ENCODE assay signal across 13 cellular contexts in the genomic region with DNA sequence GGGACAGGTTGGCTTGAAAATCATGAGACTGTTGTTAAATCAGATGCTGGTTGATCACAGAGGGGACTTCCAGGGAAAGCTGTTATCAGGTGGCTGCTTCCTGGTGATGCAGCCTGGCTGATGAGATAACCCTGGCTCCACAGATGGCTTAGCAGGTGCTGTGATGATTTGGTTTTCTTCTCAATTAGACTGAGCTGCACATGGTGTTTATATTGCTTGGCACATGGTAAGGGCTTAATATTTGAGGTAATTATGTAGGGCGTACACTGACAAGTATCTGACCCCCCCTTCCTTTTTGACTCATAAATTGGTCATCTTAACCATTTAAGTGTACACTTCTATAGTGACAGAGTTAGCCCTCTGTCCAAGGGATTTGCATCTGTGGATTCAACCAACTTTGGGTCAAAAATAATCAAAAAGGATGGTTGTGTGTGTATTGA. TPM values are rescaled to one million over a fixed set of nuclear protein-coding genes. Genes with fewer than 3 reads are reported as not detected.
DNase-seq lines count a peak whose midpoint lies in the region; ATAC-seq and TF ChIP-seq lines count a peak whose summit lies in the region.
"Had no signal": no experiment of that assay in that cellular context is flagged by ENCODE, and none has a peak within 500 bp of the region (broad histone marks: within the 10 kb centered on the region; RNA-seq: fewer than 3 reads in every experiment).

No MANE protein-coding gene starts in this region.

- no peak for TF ChIP-seq CTCF in coronary artery (IDR thresholded peaks at IDR 0.05)

- ATAC-seq in activated T-cell treated with anti-CD3 and anti-CD28 coated beads, Interleukin-2, amount 50 U/mL, for 4 hours: peak; percentile 6 to 20
- ATAC-seq in HG03520 (IDR thresholded peaks at IDR 0.05; ENCODE audit: unreplicated experiment): no peak

- no peaks in the 10 kb centered on the region for H3K27me3 Mint-ChIP-seq in activated T-cell treated with anti-CD3 and anti-CD28 coated beads, Interleukin-2, amount 50 U/mL, for 4 hours (ENCODE audit: low read depth)
- H3K27me3 Mint-ChIP-seq: stimulated activated naive B cell treated with anti-CD40 and anti-IgM and Interleukin-4, amounts not matched to agents 10 μg/mL and 1 μg/mL and 100 μg/mL, for 72 hours had no signal

- no peak overlapping the region for H3K4me3 Mint-ChIP-seq in activated T-cell treated with anti-CD3 and anti-CD28 coated beads, Interleukin-2, amount 50 U/mL, for 4 hours
- H3K4me3 Mint-ChIP-seq: stimulated activated naive B cell treated with anti-CD40 and anti-IgM and Interleukin-4, amounts not matched to agents 10 μg/mL and 1 μg/mL and 100 μg/mL, for 72 hours had no signal

- H3K9me3 Mint-ChIP-seq in activated T-cell treated with anti-CD3 and anti-CD28 coated beads, Interleukin-2, amount 50 U/mL, for 4 hours: no peaks in the 10 kb centered on the region
- H3K9me3 Mint-ChIP-seq: stimulated activated naive B cell treated with anti-CD40 and anti-IgM and Interleukin-4, amounts not matched to agents 10 μg/mL and 1 μg/mL and 100 μg/mL, for 72 hours had no signal

- H3K27ac ChIP-seq in coronary artery: no peak overlapping the region
- H3K27ac ChIP-seq: esophagus squamous epithelium had no signal

- H3K4me1 Mint-ChIP-seq in activated T-cell treated with anti-CD3 and anti-CD28 coated beads, Interleukin-2, amount 50 U/mL, for 4 hours (ENCODE audit: low read depth): peaks cover 40% of the 10 kb centered on the region

- H3K36me3 Mint-ChIP-seq in activated T-cell treated with anti-CD3 and anti-CD28 coated beads, Interleukin-2, amount 50 U/mL, for 4 hours (ENCODE audit: insufficient read depth): peaks cover 46% of the 10 kb centered on the region

- no peak for DNase-seq in activated T-cell treated with anti-CD3 and anti-CD28 coated beads, Interleukin-2, amount 50 U/mL, for 4 hours
- DNase-seq in activated T-cell treated with anti-CD3 and anti-CD28 coated beads for 4 hours (no peak), NCI-H774 (lab: John Stamatoyannopoulos, UW) (peak; percentile 26), cerebellum (ENCODE audit: low spot score) (peak; percentile 78), posterior vena cava (ENCODE audit: low spot score) (peak; percentile 10), coronary artery (ENCODE audit: low spot score) (no peak), T1000 (lab: John Stamatoyannopoulos, UW) (no peak)
- DNase-seq: activated naive CD4-positive, alpha-beta T cell treated with anti-CD3 and anti-CD28 coated beads, Interleukin-2, amount 50 U/mL, for 16 hours; esophagus squamous epithelium; NCI-H2029 treated with DMSO at 0.1 percent for 48 hours; small intestine; stimulated activated naive B cell treated with anti-CD40 and anti-IgM and Interleukin-4, amounts not matched to agents 10 μg/mL and 1 μg/mL and 100 μg/mL, for 72 hours had no signal

- intact Hi-C loops in posterior vena cava (cut with DNase I): no loop called here

- no peak overlapping the region for H3K4me3 ChIP-seq in coronary artery
- H3K4me3 ChIP-seq: esophagus squamous epithelium had no signal

RNA-seq across cellular contexts. Expression of a gene that starts 7.0 kb away (rescaled TPM):
- total RNA-seq in activated T-cell treated with anti-CD3 and anti-CD28 coated beads, Interleukin-2, amount 50 U/mL, for 4 hours: 1,000 to 10,000 TPM; 4,010 to 4,371 (median 4,184) TPM
- total RNA-seq in cerebellum (564 TPM), posterior vena cava (1,000 to 10,000 TPM; 1,304 to 1,399 TPM)

RNA-seq across cellular contexts. Expression of a gene that starts 26.6 kb away (rescaled TPM):
- total RNA-seq in activated T-cell treated with anti-CD3 and anti-CD28 coated beads, Interleukin-2, amount 50 U/mL, for 4 hours: 1 to 10 TPM in 2 of 3 donors, under 1 TPM in 1; 0.98 to 1.5 (median 1.3) TPM
- total RNA-seq in cerebellum (17.0 TPM), posterior vena cava (under 1 TPM; 0.67 to 0.79 TPM)

RNA-seq across cellular contexts. Expression of a gene that starts 54.9 kb away (rescaled TPM):
- total RNA-seq in activated T-cell treated with anti-CD3 and anti-CD28 coated beads, Interleukin-2, amount 50 U/mL, for 4 hours: 10 to 100 TPM; 16.7 to 25.1 (median 18.8) TPM
- total RNA-seq in cerebellum (48.4 TPM), posterior vena cava (10 to 100 TPM; 42.3 to 44.3 TPM)

Comparison
In these comparisons a context has a peak if more than half of its experiments do, and no peak if none do; other contexts are left out.
1. DNase-seq: peak in NCI-H774 (single experiment), cerebellum (single experiment) and posterior vena cava (single experiment); none in activated T-cell treated with anti-CD3 and anti-CD28 coated beads, Interleukin-2, amount 50 U/mL, for 4 hours (single experiment), activated T-cell treated with anti-CD3 and anti-CD28 coated beads for 4 hours (single experiment), coronary artery (single experiment) and T1000 (single experiment).